22 cellular contexts compared by ENCODE assay signal in the genomic region with DNA sequence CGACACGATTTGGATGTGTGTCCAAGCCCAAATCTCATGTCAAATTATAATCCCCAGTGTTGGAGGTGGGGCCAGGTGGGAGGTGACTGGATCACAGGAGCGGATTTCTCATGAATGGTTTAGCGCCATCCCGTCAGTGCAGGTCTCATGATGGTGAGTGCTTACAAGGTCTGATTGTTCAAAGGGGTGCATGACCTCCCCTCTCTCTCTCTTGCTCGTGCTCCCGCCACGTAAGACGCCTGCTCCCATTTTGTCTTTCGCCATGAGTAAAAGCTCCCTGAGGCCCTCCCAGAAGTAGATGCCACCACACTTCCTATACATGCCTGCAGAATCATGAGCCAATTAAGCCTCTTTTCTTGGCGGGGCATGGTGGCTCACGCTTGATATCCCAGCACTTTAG.
"Had no signal": no experiment of that assay in that cellular context is flagged by ENCODE, and none has a peak within 500 bp of the region (broad histone marks: within the 10 kb centered on the region; RNA-seq: fewer than 3 reads in every experiment).

No MANE protein-coding gene starts in this region.

- H3K4me1 ChIP-seq: pancreas had no signal

- FAIRE-seq: astrocyte, endothelial cell of umbilical vein, pancreas had no signal

- ATAC-seq: activated CD8-positive, alpha-beta T cell treated with anti-CD3 and anti-CD28 coated beads, Interleukin-2, amount 10 ng/mL, durations not matched to agents 7 days and 5 days; activated naive CD4-positive, alpha-beta T cell treated with anti-CD3 and anti-CD28 coated beads, Interleukin-2, amount 50 U/mL, for 72 hours; gastroesophageal sphincter; heart left ventricle; naive thymus-derived CD4-positive, alpha-beta T cell; pancreas; SK-N-SH treated with all-trans-retinoic acid at 6 μM for 48 hours; T-cell had no signal

- H3K9me3 ChIP-seq: adrenal gland, breast epithelium, esophagus muscularis mucosa, gastroesophageal sphincter, heart left ventricle, pancreas, tibial nerve had no signal

- H3K27me3 ChIP-seq: adrenal gland, breast epithelium, esophagus muscularis mucosa, gastroesophageal sphincter, heart left ventricle, pancreas, tibial nerve had no signal

- H3K36me3 ChIP-seq: adrenal gland, breast epithelium, esophagus muscularis mucosa, gastroesophageal sphincter, heart left ventricle, pancreas, tibial nerve had no signal

- H3K4me3 ChIP-seq: adrenal gland, breast epithelium, esophagus muscularis mucosa, gastroesophageal sphincter, heart left ventricle, pancreas, tibial nerve had no signal

- DNase-seq: activated B cell treated with CpG ODN at 0.5 μM for 24 hours; activated CD4-positive, alpha-beta T cell treated with anti-CD3 and anti-CD28 coated beads, Interleukin-2, amount 10 ng/mL, durations not matched to agents 24 days and 14 days; activated CD8-positive, alpha-beta T cell treated with anti-CD3 and anti-CD28 coated beads, Interleukin-2, amount 10 ng/mL, durations not matched to agents 7 days and 5 days; activated gamma-delta T cell; effector memory CD4-positive, alpha-beta T cell; heart left ventricle; kidney glomerular epithelial cell; mesenchymal stem cell; naive thymus-derived CD4-positive, alpha-beta T cell; pancreas; stimulated activated CD4-positive, alpha-beta T cell treated with anti-CD3 and anti-CD28 coated beads, Interleukin-2, amount 100 ng/mL, for 24 hours; stimulated activated naive CD4-positive, alpha-beta T cell treated with Interleukin-2 at 50 U/mL for 16 hours had no signal

- H3K27ac ChIP-seq: breast epithelium, pancreas had no signal
